ENCODE assay signal across 8 cellular contexts in the genomic region with DNA sequence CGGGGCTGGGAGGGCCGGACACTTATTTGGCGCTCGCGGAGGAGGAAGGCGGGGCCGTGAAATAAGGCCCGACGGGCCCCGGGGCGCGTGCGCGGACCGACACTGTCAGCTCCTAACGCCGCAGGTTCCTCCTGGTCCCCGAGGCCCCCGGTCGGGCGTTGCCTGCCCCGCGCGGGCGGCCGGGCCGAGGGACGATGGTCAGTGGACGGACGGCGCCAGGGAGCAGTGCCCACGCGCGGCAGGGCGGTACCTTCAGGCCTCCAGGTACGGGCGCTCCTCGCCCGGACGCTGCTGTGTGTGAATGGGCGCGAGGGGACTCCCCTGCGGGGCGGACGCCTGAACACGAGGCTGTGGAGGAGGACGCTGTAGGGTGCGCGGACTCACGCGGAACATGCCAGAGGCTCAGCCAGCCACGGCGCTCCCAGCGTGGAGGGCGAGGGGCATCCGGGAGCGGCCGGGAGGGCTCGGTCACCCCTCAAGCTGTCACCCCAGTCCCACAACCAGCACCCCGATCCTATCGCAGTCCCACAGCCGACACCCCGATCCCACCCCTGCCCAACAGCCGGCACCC. TPM values are rescaled to one million over a fixed set of nuclear protein-coding genes. Genes with fewer than 3 reads are reported as not detected.
A peak's percentile ranks its signal among the peaks of the same experiment; 100 is the strongest.
DNase-seq lines count a peak whose midpoint lies in the region; ATAC-seq and TF ChIP-seq lines count a peak whose summit lies in the region.

No MANE protein-coding gene starts in this region.

- no peaks in the 10 kb centered on the region for H3K27me3 Mint-ChIP-seq in nephron (ENCODE audit: low read depth)

- H3K36me3 Mint-ChIP-seq in nephron (ENCODE audit: low read depth): peaks cover 6% of the 10 kb centered on the region

- H3K36me3 ChIP-seq in KOPT-K1 (ENCODE audit: insufficient read depth, low read length): no peaks in the 10 kb centered on the region

- peak overlapping the region; percentile 75 to 96 (median 88) for H3K4me3 Mint-ChIP-seq in nephron

- peak; percentile 58 for ATAC-seq in GM21825 (IDR thresholded peaks at IDR 0.05; ENCODE audit: unreplicated experiment)
- peak; percentile 80 for ATAC-seq in stimulated activated naive CD8-positive, alpha-beta T cell treated with anti-CD3 and anti-CD28 coated beads, Interleukin-15, Interleukin-2, amounts not matched to agents 100 U/mL and 50 U/mL, for 24 hours

- H3K9me3 ChIP-seq in KOPT-K1 (ENCODE audit: insufficient read depth, low read length, poor library complexity, severe bottlenecking): no peaks in the 10 kb centered on the region

- POLR2A ChIA-PET in RWPE1 (lab: Yijun Ruan, JAX; ENCODE audit: low non-redundant PET): interaction anchor here (0.6 to 1.5 kb wide), 11 partner anchors 8 to 353 kb away, joined by 3 to 7 read pairs (median 3); partner anchors contain the start of genes PRPF6, PTK6 and RTEL1

- CTCF ChIA-PET in RWPE1 (lab: Yijun Ruan, JAX): interaction anchor here (0.5 to 1.2 kb wide), 6 partner anchors 11 to 179 kb away, joined by 3 to 5 read pairs (median 3); no protein-coding TSS in a partner anchor

- no peaks in the 10 kb centered on the region for H3K9me3 Mint-ChIP-seq in nephron

- peak overlapping the region; percentile 84 for H3K4me3 ChIP-seq in fibroblast of pulmonary artery (replicated peaks; ENCODE audit: low read depth, low read length)

- peak; percentile 95 for DNase-seq in Daoy (ENCODE audit: low read depth)
- DNase-seq in RWPE1 (ENCODE audit: low spot score): peak; percentile 99
- peak; percentile 92 for DNase-seq in activated T-helper 9 cell treated with anti-CD3 and anti-CD28 coated beads, Interleukin-2, amount 50 U/mL, for 16 hours (ENCODE audit: low read depth)
- DNase-seq in fibroblast of pulmonary artery (ENCODE audit: low read depth): peak; percentile 95
- DNase-seq in stimulated activated naive CD8-positive, alpha-beta T cell treated with anti-CD3 and anti-CD28 coated beads, Interleukin-15, Interleukin-2, amounts not matched to agents 100 U/mL and 50 U/mL, for 24 hours: peak; percentile 95

- TF ChIP-seq CTCF in RWPE1 (conservative IDR thresholded peaks at IDR 0.05; ENCODE audit: low read depth) (no peak), fibroblast of pulmonary artery (IDR thresholded peaks at IDR 0.05; ENCODE audit: low read length, missing control alignments) (no peak), nephron (IDR thresholded peaks at IDR 0.05; ENCODE audit: unreplicated experiment in 3 of 3) (no peak)

- H3K27ac ChIP-seq in KOPT-K1 (ENCODE audit: low read depth, low read length, poor library complexity, severe bottlenecking): peak overlapping the region; percentile 89
- peak overlapping the region; percentile 97 for H3K27ac ChIP-seq in RWPE1

- H3K27ac Mint-ChIP-seq in nephron: no peak overlapping the region

- peaks cover 15% of the 10 kb centered on the region for H3K4me1 Mint-ChIP-seq in nephron

RNA-seq across cellular contexts. Expression of gene GMEB2, which starts 0.3 kb away (rescaled TPM):
- total RNA-seq in Daoy (2014; rRNA removed; shearing (Covaris generic)): 6.2 and 7.6 TPM in 2 replicates

RNA-seq across cellular contexts. Expression of gene STMN3, which starts 26.0 kb away (rescaled TPM):
- total RNA-seq in Daoy (2014; rRNA removed; shearing (Covaris generic)): 18.5 and 23.3 TPM in 2 replicates

RNA-seq across cellular contexts. Expression of gene RTEL1, which starts 30.9 kb away (rescaled TPM):
- total RNA-seq in Daoy (2014; rRNA removed; shearing (Covaris generic)): 11.4 and 26.0 TPM in 2 replicates

RNA-seq across cellular contexts. Expression of gene HELZ2, which starts 53.2 kb away (rescaled TPM):
- total RNA-seq in Daoy (2014; rRNA removed; shearing (Covaris generic)): 19.2 and 19.3 TPM in 2 replicates

Comparison
In these comparisons a context has a peak if more than half of its experiments do, and no peak if none do; other contexts are left out.
1. Peak in every context shown above with its lines: DNase-seq, ATAC-seq, H3K4me3 ChIP-seq and H3K27ac ChIP-seq.